Comparison of ENCODE assay signal across 8 cellular contexts in the genomic region with DNA sequence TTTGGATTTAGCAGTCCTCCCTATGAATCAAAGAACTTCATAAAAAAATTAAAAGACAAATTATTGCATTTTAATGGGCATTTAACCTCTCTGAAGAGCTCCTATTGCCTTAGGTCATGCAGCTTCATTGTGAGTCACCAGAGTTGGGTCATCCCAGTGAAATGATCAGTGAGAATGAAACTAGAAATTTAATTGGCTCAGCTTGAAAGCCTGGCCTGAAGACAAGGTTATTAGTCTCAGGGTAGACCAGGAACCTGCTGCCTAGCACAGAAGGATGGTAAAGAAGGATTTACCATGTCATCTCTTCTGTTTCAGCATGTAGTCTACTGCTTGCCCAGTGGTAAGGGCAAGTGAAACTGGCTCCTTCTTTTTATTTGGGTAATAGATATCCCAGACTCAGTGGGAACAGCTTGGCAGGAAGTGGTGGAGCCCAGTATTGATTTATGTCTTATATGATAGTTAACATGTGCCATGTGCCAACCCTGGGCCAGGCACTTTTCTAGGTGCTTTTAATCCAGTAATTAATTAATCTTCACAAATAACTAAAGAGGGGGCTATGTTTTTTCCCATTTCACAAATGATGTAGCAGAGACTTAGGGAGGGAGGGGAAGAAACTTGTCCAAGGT. TPM values are rescaled to one million over a fixed set of nuclear protein-coding genes. Genes with fewer than 3 reads are reported as not detected.
DNase-seq lines count a peak whose midpoint lies in the region; ATAC-seq and TF ChIP-seq lines count a peak whose summit lies in the region.

No MANE protein-coding gene starts in this region.

- peak overlapping the region; percentile 57; the same call in 1 of the 2 replicates for H2AFZ ChIP-seq in SK-N-SH (ENCODE audit: low read depth)

- peak; percentile 43 for DNase-seq in GM10266 (ENCODE audit: extremely low spot score)
- no peak for DNase-seq in SK-N-SH
- no peak for DNase-seq in left lung
- no peak for DNase-seq in NCI-H526 treated with DMSO at 0.1 percent for 48 hours (lab: John Stamatoyannopoulos, UW)
- DNase-seq in H7: no peak
- DNase-seq in transverse colon: no peak
- DNase-seq in iPS-NIHi7 (ENCODE audit: extremely low spot score): no peak

- POLR2A ChIA-PET in SK-N-SH (lab: Yijun Ruan, JAX): no interaction called here

- CTCF ChIA-PET in SK-N-SH (lab: Yijun Ruan, JAX): interaction anchor here (1.1 to 1.5 kb wide), 2 partner anchors 18 to 25 kb away, joined by 4 read pairs; no protein-coding TSS in a partner anchor

- H3K4me1 ChIP-seq in SK-N-SH (ENCODE audit: control insufficient read depth in 1 of 2, insufficient read depth in 2 of 2, low read depth in 1 of 2, low read length in 1 of 2): no peaks in the 10 kb centered on the region
- H3K4me1 ChIP-seq in left lung: peaks cover 0 to 3% of the 10 kb centered on the region in 2 donors
- peaks cover 0 to 4% (median 2%) of the 10 kb centered on the region in 4 donors for H3K4me1 ChIP-seq in transverse colon

- H3K27me3 ChIP-seq in SK-N-SH (ENCODE audit: insufficient read depth) (no peaks in the 10 kb centered on the region), left lung (no peaks in the 10 kb centered on the region), H7 (ENCODE audit: control insufficient read depth, insufficient read depth, low read length) (no peaks in the 10 kb centered on the region; the same call in 1 of the 2 replicates), transverse colon (no peaks in the 10 kb centered on the region)

- H3K9ac ChIP-seq in SK-N-SH: no peak overlapping the region

- no peak for TF ChIP-seq RAD21 in SK-N-SH (IDR thresholded peaks at IDR 0.05; ENCODE audit: low read length)

- intact Hi-C loops in left lung (cut with DNase I): no loop called here
- intact Hi-C loops in transverse colon (cut with DNase I; ENCODE audit: low total_unique reads): loop anchor here (10.0 kb wide), 1 partner anchor 185 kb away; the partner anchor contains the start of gene LAMC1

- H3K79me2 ChIP-seq in SK-N-SH (ENCODE audit: insufficient read depth): no peaks in the 10 kb centered on the region

- no peak for TF ChIP-seq POLR2A in transverse colon (IDR thresholded peaks at IDR 0.05)

- ATAC-seq in HG02798 (IDR thresholded peaks at IDR 0.05; ENCODE audit: poor library complexity, unreplicated experiment) (peak; percentile 58), left lung (peak; percentile 51)

- H3K9me3 ChIP-seq in SK-N-SH (no peaks in the 10 kb centered on the region), left lung (no peaks in the 10 kb centered on the region), transverse colon (no peaks in the 10 kb centered on the region)

- in situ Hi-C loops in transverse colon (cut with MboI; ENCODE audit: low pct_ligation_motif_present in 1 of 4, low pct_unique_long_range_greater_than_20kb in 1 of 4, low sequenced_read_pairs in 3 of 4): no loop called here

- no peaks in the 10 kb centered on the region for H4K20me1 ChIP-seq in SK-N-SH (ENCODE audit: insufficient read depth)

- TF ChIP-seq EP300 in SK-N-SH (IDR thresholded peaks at IDR 0.05; ENCODE audit: borderline replicate concordance in 1 of 2, low read depth in 1 of 2, low read length in 1 of 2): no peak
- TF ChIP-seq EP300 in transverse colon (IDR thresholded peaks at IDR 0.05; ENCODE audit: low read depth): no peak

- TF ChIP-seq CTCF in GM10266 (IDR thresholded peaks at IDR 0.05; ENCODE audit: control insufficient read depth, insufficient read depth, low read depth, missing control alignments): no peak
- TF ChIP-seq CTCF in SK-N-SH (IDR thresholded peaks at IDR 0.05): no peak
- TF ChIP-seq CTCF in left lung (IDR thresholded peaks at IDR 0.05): no peak
- no peak for TF ChIP-seq CTCF in transverse colon (IDR thresholded peaks at IDR 0.05)

- no peaks in the 10 kb centered on the region for H3K9me2 ChIP-seq in SK-N-SH

- H3K4me2 ChIP-seq in SK-N-SH: 0 out of 2 replicates have a peak overlapping the region, but pooled peaks have one; percentile 7

- H3K4me3 ChIP-seq in SK-N-SH (ENCODE audit: low read depth in 2 of 2, low read length in 1 of 2) (no peak overlapping the region), left lung (no peak overlapping the region), H7 (ENCODE audit: insufficient read depth, low read depth, low read length) (no peak overlapping the region), transverse colon (no peak overlapping the region)

- no peaks in the 10 kb centered on the region for H3K36me3 ChIP-seq in SK-N-SH (replicated peaks in 1 of 2; ENCODE audit: control insufficient read depth in 1 of 2, insufficient read depth in 2 of 2, low read length in 1 of 2)
- H3K36me3 ChIP-seq in left lung: no peaks in the 10 kb centered on the region
- H3K36me3 ChIP-seq in H7 (replicated peaks; ENCODE audit: control insufficient read depth, insufficient read depth, low read length): no peaks in the 10 kb centered on the region
- H3K36me3 ChIP-seq in transverse colon: no peaks in the 10 kb centered on the region

- H3F3A ChIP-seq in SK-N-SH (replicated peaks; ENCODE audit: insufficient read depth): no peaks in the 10 kb centered on the region

- peak overlapping the region in 1 of 2 experiments; percentile 48; a peak in 2 of 4 replicates for H3K27ac ChIP-seq in SK-N-SH (ENCODE audit: low read depth in 2 of 2, low read length in 1 of 2)
- H3K27ac ChIP-seq in left lung: no peak overlapping the region
- H3K27ac ChIP-seq in transverse colon: no peak overlapping the region

TF ChIP-seq in SK-N-SH, 30 proteins besides CTCF, POLR2A, EP300 and RAD21:
- no peak for TF ChIP-seq USF1 (IDR thresholded peaks at IDR 0.05; ENCODE audit: borderline replicate concordance, low read depth)
- peak; percentile 69 for TF ChIP-seq FOSL2 (IDR thresholded peaks at IDR 0.05; ENCODE audit: borderline replicate concordance, low read depth)
- TF ChIP-seq JUND (IDR thresholded peaks at IDR 0.05): peak; percentile 30; the same call in 1 of the 2 replicates

RNA-seq across cellular contexts. Expression of gene LAMC2, which starts 23.6 kb away (rescaled TPM):
- 0.15 and 0.16 TPM in 2 replicates for polyA plus RNA-seq in SK-N-SH (2012; rRNA removed)
- 0.04 and 0.07 TPM in 2 replicates for polyA plus RNA-seq in SK-N-SH (2012; cell fraction: cytosol; rRNA removed)
- 0.23 and 0.48 TPM in 2 replicates for polyA plus RNA-seq in SK-N-SH (2012; cell fraction: nucleus; rRNA removed)
- total RNA-seq in left lung: 100 to 1,000 TPM in 1 of 2 donors, 10 to 100 TPM in 1; 46.8 to 104 TPM
- total RNA-seq in H7 (2014; rRNA removed; shearing (Covaris generic)): 2.0 and 3.0 TPM in 2 replicates
- total RNA-seq in transverse colon: 10 to 100 TPM in 2 of 4 donors, 1 to 10 TPM in 2; 9.7 to 25.9 (median 16.1) TPM
